Comparison of ENCODE assay signal across 8 cellular contexts in the genomic region with DNA sequence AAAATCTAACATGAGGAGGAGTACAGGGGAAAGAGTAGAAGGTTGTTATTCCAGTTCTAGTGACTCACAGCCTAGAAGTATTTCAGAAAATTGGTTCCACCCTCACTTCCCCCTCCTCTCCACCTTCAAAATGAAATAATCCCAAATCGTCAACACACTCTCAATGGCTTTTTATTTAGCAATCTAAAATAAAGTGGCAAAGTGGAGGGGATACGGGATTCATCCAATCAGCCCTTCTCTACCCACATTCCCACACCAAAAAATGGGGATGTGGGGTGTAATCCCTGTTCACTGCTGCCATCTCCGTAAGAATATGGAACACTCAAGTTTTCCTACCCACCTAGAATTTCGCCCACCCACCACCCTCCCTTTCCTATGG. TPM values are rescaled to one million over a fixed set of nuclear protein-coding genes. Genes with fewer than 3 reads are reported as not detected.
DNase-seq lines count a peak whose midpoint lies in the region; ATAC-seq and TF ChIP-seq lines count a peak whose summit lies in the region.

No MANE protein-coding gene starts in this region.

- no peak for DNase-seq in activated T-cell treated with anti-CD3 and anti-CD28 coated beads, Interleukin-2, amount 50 U/mL, for 24 hours
- no peak for DNase-seq in activated T-cell treated with anti-CD3 and anti-CD28 coated beads, Interleukin-2, amount 50 U/mL, for 1 hour
- DNase-seq in SK-N-SH (no peak), nephron progenitor cell (no peak), DMS153 (lab: John Stamatoyannopoulos, UW) (no peak)

- H3K36me3 Mint-ChIP-seq in activated T-cell treated with anti-CD3 and anti-CD28 coated beads, Interleukin-2, amount 50 U/mL, for 24 hours (ENCODE audit: low read depth) = no peaks in the 10 kb centered on the region
- no peaks in the 10 kb centered on the region for H3K36me3 Mint-ChIP-seq in nephron progenitor cell (ENCODE audit: low read depth)

- H3K9ac ChIP-seq in SK-N-SH = peak overlapping the region; percentile 95

- TF ChIP-seq CTCF in SK-N-SH (IDR thresholded peaks at IDR 0.05) (0 out of 2 replicates have a peak, but pooled peaks have one; percentile 9), nephron progenitor cell (IDR thresholded peaks at IDR 0.05) (no peak)

- TF ChIP-seq RAD21 in SK-N-SH (IDR thresholded peaks at IDR 0.05; ENCODE audit: low read length) = 0 out of 2 replicates have a peak, but pooled peaks have one; percentile 8

- peaks cover 14% of the 10 kb centered on the region for H3F3A ChIP-seq in SK-N-SH (replicated peaks; ENCODE audit: insufficient read depth)

- H2AFZ ChIP-seq in SK-N-SH (ENCODE audit: low read depth) = no peak overlapping the region; the same call in 1 of the 2 replicates

- peak; percentile 63 for ATAC-seq in esophagus mucosa
- ATAC-seq in GM18858 (IDR thresholded peaks at IDR 0.05; ENCODE audit: unreplicated experiment) = no peak
- ATAC-seq in HG03097 (IDR thresholded peaks at IDR 0.05; ENCODE audit: low FRiP score, unreplicated experiment) = no peak

- peaks cover 21 to 23% of the 10 kb centered on the region in 2 experiments; a peak in 3 of 4 replicates for H3K4me1 ChIP-seq in SK-N-SH (ENCODE audit: control insufficient read depth in 1 of 2, insufficient read depth in 2 of 2, low read depth in 1 of 2, low read length in 1 of 2)

- no peak for TF ChIP-seq EP300 in SK-N-SH (IDR thresholded peaks at IDR 0.05; ENCODE audit: borderline replicate concordance in 1 of 2, low read depth in 1 of 2, low read length in 1 of 2)

- H3K27ac Mint-ChIP-seq in activated T-cell treated with anti-CD3 and anti-CD28 coated beads, Interleukin-2, amount 50 U/mL, for 24 hours = peak overlapping the region; percentile 16
- peak overlapping the region; percentile 95 for H3K27ac Mint-ChIP-seq in nephron progenitor cell

- H3K27ac ChIP-seq in SK-N-SH (ENCODE audit: low read depth in 2 of 2, low read length in 1 of 2) = peak overlapping the region; percentile 86 to 91

- no peaks in the 10 kb centered on the region for H3K27me3 ChIP-seq in SK-N-SH (ENCODE audit: insufficient read depth)

- CTCF ChIA-PET in SK-N-SH (lab: Yijun Ruan, JAX) = interaction anchor here (0.9 to 1.4 kb wide), 5 partner anchors 11 to 53 kb away, joined by 3 to 6 read pairs (median 3); no protein-coding TSS in a partner anchor

- H3K9me3 Mint-ChIP-seq in activated T-cell treated with anti-CD3 and anti-CD28 coated beads, Interleukin-2, amount 50 U/mL, for 24 hours = no peaks in the 10 kb centered on the region
- H3K9me3 Mint-ChIP-seq in nephron progenitor cell = no peaks in the 10 kb centered on the region

- H3K9me2 ChIP-seq in SK-N-SH = no peaks in the 10 kb centered on the region

- peak overlapping the region; percentile 75 for H3K4me2 ChIP-seq in SK-N-SH

- peaks cover 68% of the 10 kb centered on the region for H3K27me3 Mint-ChIP-seq in activated T-cell treated with anti-CD3 and anti-CD28 coated beads, Interleukin-2, amount 50 U/mL, for 24 hours
- H3K27me3 Mint-ChIP-seq in nephron progenitor cell (ENCODE audit: low read depth, poor library complexity) = peaks cover 14% of the 10 kb centered on the region

- POLR2A ChIA-PET in SK-N-SH (lab: Yijun Ruan, JAX) = interaction anchor here (0.6 kb wide), 1 partner anchor 11 kb away, joined by 3 read pairs; no protein-coding TSS in a partner anchor

- H4K20me1 ChIP-seq in SK-N-SH (ENCODE audit: insufficient read depth) = peaks cover 48% of the 10 kb centered on the region

- peak overlapping the region; percentile 79 for H3K4me3 Mint-ChIP-seq in activated T-cell treated with anti-CD3 and anti-CD28 coated beads, Interleukin-2, amount 50 U/mL, for 24 hours
- H3K4me3 Mint-ChIP-seq in nephron progenitor cell = peak overlapping the region; percentile 87

- 4% methylated on average over 4 of the region's 4 CpGs for WGBS in SK-N-SH (ENCODE audit: low lambda C conversion rate)

- H3K79me2 ChIP-seq in SK-N-SH (ENCODE audit: insufficient read depth) = peaks cover 57% of the 10 kb centered on the region

- H3K9me3 ChIP-seq in SK-N-SH = no peaks in the 10 kb centered on the region

- no peaks in the 10 kb centered on the region for H3K36me3 ChIP-seq in SK-N-SH (replicated peaks in 1 of 2; ENCODE audit: control insufficient read depth in 1 of 2, insufficient read depth in 2 of 2, low read length in 1 of 2)

- peak overlapping the region; percentile 71 to 79 for H3K4me3 ChIP-seq in SK-N-SH (ENCODE audit: low read depth in 2 of 2, low read length in 1 of 2)

- H3K4me1 Mint-ChIP-seq in activated T-cell treated with anti-CD3 and anti-CD28 coated beads, Interleukin-2, amount 50 U/mL, for 24 hours (ENCODE audit: low read depth) = peaks cover 34% of the 10 kb centered on the region
- peaks cover 51% of the 10 kb centered on the region for H3K4me1 Mint-ChIP-seq in nephron progenitor cell

TF ChIP-seq in SK-N-SH, 30 proteins besides CTCF, POLR2A, EP300 and RAD21:
- TF ChIP-seq, protein P1, sequence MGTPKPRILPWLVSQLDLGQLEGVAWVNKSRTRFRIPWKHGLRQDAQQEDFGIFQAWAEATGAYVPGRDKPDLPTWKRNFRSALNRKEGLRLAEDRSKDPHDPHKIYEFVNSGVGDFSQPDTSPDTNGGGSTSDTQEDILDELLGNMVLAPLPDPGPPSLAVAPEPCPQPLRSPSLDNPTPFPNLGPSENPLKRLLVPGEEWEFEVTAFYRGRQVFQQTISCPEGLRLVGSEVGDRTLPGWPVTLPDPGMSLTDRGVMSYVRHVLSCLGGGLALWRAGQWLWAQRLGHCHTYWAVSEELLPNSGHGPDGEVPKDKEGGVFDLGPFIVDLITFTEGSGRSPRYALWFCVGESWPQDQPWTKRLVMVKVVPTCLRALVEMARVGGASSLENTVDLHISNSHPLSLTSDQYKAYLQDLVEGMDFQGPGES (IDR thresholded peaks at IDR 0.05; ENCODE audit: low read depth, low read length) = no peak
- peak; percentile 24; the same call in 1 of the 2 replicates for TF ChIP-seq FOSL2 (IDR thresholded peaks at IDR 0.05; ENCODE audit: borderline replicate concordance, low read depth)
TF ChIP-seq in SK-N-SH: peak in this region for 1.

RNA-seq across cellular contexts. Expression of a gene that starts 1.0 kb away (rescaled TPM):
- 64.0 and 75.3 TPM in 2 replicates for polyA plus RNA-seq in SK-N-SH (2012; rRNA removed)
- 84.7 and 86.2 TPM in 2 replicates for polyA plus RNA-seq in SK-N-SH (2012; cell fraction: cytosol; rRNA removed)
- 24.2 and 67.0 TPM in 2 replicates for polyA plus RNA-seq in SK-N-SH (2012; cell fraction: nucleus; rRNA removed)
- 121 TPM for total RNA-seq in esophagus mucosa

RNA-seq across cellular contexts. Expression of a gene that starts 41.3 kb away (rescaled TPM):
- polyA plus RNA-seq in SK-N-SH (2012; rRNA removed) = 0.85 and 1.4 TPM in 2 replicates
- 1.4 and 1.7 TPM in 2 replicates for polyA plus RNA-seq in SK-N-SH (2012; cell fraction: cytosol; rRNA removed)
- polyA plus RNA-seq in SK-N-SH (2012; cell fraction: nucleus; rRNA removed) = 0.43 and 0.67 TPM in 2 replicates
- total RNA-seq in esophagus mucosa = 1.2 TPM
